In genomic region chr12:49336645-49337584, GRCh38 we compare ENCODE assay signal across 8 cellular contexts. TPM values are rescaled to one million over a fixed set of nuclear protein-coding genes. Genes with fewer than 3 reads are reported as not detected.
DNase-seq lines count a peak whose midpoint lies in the region; ATAC-seq and TF ChIP-seq lines count a peak whose summit lies in the region.

C1QL4 (minus strand) TSS chr12:49337188; CDS start chr12:49336477, 711 bp downstream.

- H3K4me1 ChIP-seq in right cardiac atrium (ENCODE audit: control insufficient read depth, insufficient read depth, low read length) (peaks cover 2% of the 10 kb centered on the region), uterus (no peaks in the 10 kb centered on the region)

- H3K27ac ChIP-seq in right cardiac atrium (ENCODE audit: low read length) (no peak within 1 kb of the TSS), uterus (no peak within 1 kb of the TSS)

- H3K27ac Mint-ChIP-seq in CD14-positive monocyte: no peak within 1 kb of the TSS
- H3K27ac Mint-ChIP-seq in T-helper 17 cell: peak within 1 kb of the TSS; percentile 37

- intact Hi-C loops in CD14-positive monocyte (cut with micrococcal nuclease) (loop anchor here in 1 of 2 donors (1.0 kb wide), 1 partner anchor 49 kb away; no protein-coding TSS in a partner anchor), right cardiac atrium (cut with DNase I) (loop anchor here in 2 of 4 donors (5.0 to 10.0 kb wide), 2 partner anchors 50 to 52 kb away; no protein-coding TSS in a partner anchor), uterus (cut with DNase I; ENCODE audit: low total_unique reads) (loop anchor here (10.0 kb wide), 1 partner anchor 178 kb away; no protein-coding TSS in a partner anchor)

- TF ChIP-seq CTCF in CD14-positive monocyte (IDR thresholded peaks at IDR 0.05) (peak; percentile 99), uterus (IDR thresholded peaks at IDR 0.05) (peak; percentile 78 to 95 (median 86))

- H3K36me3 ChIP-seq in uterus: no peaks in the 10 kb centered on the region

- H3K4me3 Mint-ChIP-seq in CD14-positive monocyte (peak within 1 kb of the TSS; percentile 62 to 88), T-helper 17 cell (peak within 1 kb of the TSS; percentile 82)

- no peaks in the 10 kb centered on the region for H3K27me3 ChIP-seq in right cardiac atrium (ENCODE audit: control insufficient read depth, insufficient read depth)
- H3K27me3 ChIP-seq in uterus: peaks cover 15 to 16% of the 10 kb centered on the region in 2 donors

- peak; percentile 73 for DNase-seq in CD14-positive monocyte (ENCODE audit: low spot score)
- DNase-seq in NCI-H1048 (lab: John Stamatoyannopoulos, UW): peak; percentile 74
- DNase-seq in T-helper 17 cell: peak; percentile 85 to 92 (median 87)
- peak; percentile 40 for DNase-seq in amniotic epithelial cell (ENCODE audit: low read depth)
- DNase-seq in right cardiac atrium: peak; percentile 85 to 94 (median 93)
- peak; percentile 57 for DNase-seq in putamen (ENCODE audit: low spot score)
- peak; percentile 67 to 81 for DNase-seq in uterus

- H3K9me3 ChIP-seq in T-helper 17 cell (ENCODE audit: control insufficient read depth, low read length, poor library complexity, severe bottlenecking) (no peaks in the 10 kb centered on the region), right cardiac atrium (ENCODE audit: control insufficient read depth, low read length) (no peaks in the 10 kb centered on the region), uterus (no peaks in the 10 kb centered on the region)

- H3K4me3 ChIP-seq in right cardiac atrium (ENCODE audit: low read length) (peak within 1 kb of the TSS; percentile 41), uterus (peak within 1 kb of the TSS; percentile 2 to 24)

- peaks cover 0 to 27% (median 11%) of the 10 kb centered on the region in 7 donors for H3K9me3 Mint-ChIP-seq in CD14-positive monocyte

- ATAC-seq in GM21515 (IDR thresholded peaks at IDR 0.05; ENCODE audit: unreplicated experiment): peak; percentile 61
- ATAC-seq in T-helper 17 cell: peak; percentile 97
- peak; percentile 83 to 89 for ATAC-seq in right cardiac atrium

- H3K27me3 Mint-ChIP-seq in CD14-positive monocyte (ENCODE audit: low read depth in 3 of 3) (peaks cover 95 to 100% (median 96%) of the 10 kb centered on the region in 3 donors), T-helper 17 cell (peaks cover 76% of the 10 kb centered on the region)

- no peak for TF ChIP-seq POLR2A in uterus (IDR thresholded peaks at IDR 0.05)

- peaks cover 12 to 15% of the 10 kb centered on the region in 2 donors for H3K36me3 Mint-ChIP-seq in CD14-positive monocyte
- H3K36me3 Mint-ChIP-seq in T-helper 17 cell (ENCODE audit: low read depth): peaks cover 2% of the 10 kb centered on the region

- WGBS in right cardiac atrium: 3% methylated on average over 65 of the region's 65 CpGs

- peaks cover 34% of the 10 kb centered on the region for H3K4me1 Mint-ChIP-seq in CD14-positive monocyte
- peaks cover 24% of the 10 kb centered on the region for H3K4me1 Mint-ChIP-seq in T-helper 17 cell

RNA-seq across cellular contexts. Expression of gene C1QL4, which starts in this region (rescaled TPM):
- polyA plus RNA-seq in CD14-positive monocyte (not detected), right cardiac atrium (not detected)
- total RNA-seq in T-helper 17 cell (not detected), right cardiac atrium (not detected), uterus (1 to 10 TPM in 1 of 4 donors, not detected in 3; 1.7 TPM)

Comparison
In these comparisons a context has a peak if more than half of its experiments do, and no peak if none do; other contexts are left out.
1. Peak in DNase-seq in CD14-positive monocyte; RNA of the gene not detected or under 1 TPM.
2. Peak in DNase-seq and ATAC-seq in T-helper 17 cell; RNA of the gene not detected or under 1 TPM.
3. Peak in DNase-seq, ATAC-seq and H3K4me3 ChIP-seq in right cardiac atrium; RNA of the gene not detected or under 1 TPM.
4. DNase-seq: peak in every context shown above with its lines; median percentile 93 in right cardiac atrium; 87 in T-helper 17 cell; 74 in NCI-H1048; 74 in uterus; 73 in CD14-positive monocyte; 57 in putamen; 40 in amniotic epithelial cell.